Comparison of ENCODE assay signal across 21 cellular contexts in the genomic region with DNA sequence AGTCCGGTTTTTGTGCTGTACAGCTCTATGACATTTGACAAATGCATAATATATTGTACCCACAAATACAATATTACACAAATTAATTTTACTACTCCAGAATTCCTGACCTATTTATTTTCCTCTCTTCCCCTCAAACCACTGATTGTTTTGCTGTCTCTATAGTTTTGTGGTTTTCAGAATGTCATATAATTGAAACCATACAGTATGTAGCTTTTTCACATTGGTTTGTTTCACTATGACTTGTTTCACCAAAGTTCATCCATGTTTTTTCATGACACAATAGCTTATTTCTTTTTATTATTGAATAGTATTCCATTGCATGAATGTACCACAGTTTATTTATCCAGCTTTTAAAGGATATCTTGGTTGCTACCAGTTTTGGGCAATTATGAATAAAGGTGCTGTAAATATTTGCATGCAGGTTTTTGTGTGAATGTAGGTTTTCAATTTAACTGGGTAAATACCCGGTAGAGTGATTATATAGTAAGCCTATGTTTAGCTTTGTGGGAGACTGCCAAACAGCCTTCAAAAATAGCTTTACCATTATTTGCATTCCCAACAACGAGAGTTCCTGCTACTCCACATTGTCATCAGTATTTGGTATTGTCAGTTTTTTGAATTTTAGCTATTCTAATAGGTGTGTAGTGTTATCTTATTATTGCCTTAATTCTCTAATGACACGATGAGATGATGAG. TPM values are rescaled to one million over a fixed set of nuclear protein-coding genes. Genes with fewer than 3 reads are reported as not detected.
DNase-seq lines count a peak whose midpoint lies in the region; ATAC-seq and TF ChIP-seq lines count a peak whose summit lies in the region.
"Had no signal": no experiment of that assay in that cellular context is flagged by ENCODE, and none has a peak within 500 bp of the region (broad histone marks: within the 10 kb centered on the region; RNA-seq: fewer than 3 reads in every experiment).

No MANE protein-coding gene starts in this region.

- no peaks in the 10 kb centered on the region for H4K20me1 ChIP-seq in hepatocyte (ENCODE audit: insufficient read depth, poor library complexity, severe bottlenecking)

- H3K79me2 ChIP-seq in hepatocyte = no peaks in the 10 kb centered on the region

- no peaks in the 10 kb centered on the region for H3K27me3 ChIP-seq in hepatocyte
- H3K27me3 ChIP-seq: brain microvascular endothelial cell, esophagus squamous epithelium, suprapubic skin had no signal

- peaks cover 5% of the 10 kb centered on the region for H3K4me1 ChIP-seq in hepatocyte (ENCODE audit: insufficient read depth)
- H3K4me1 ChIP-seq: psoas muscle, suprapubic skin had no signal

- H3K27ac ChIP-seq in SK-N-MC (peak overlapping the region; percentile 98), hepatocyte (no peak overlapping the region)
- H3K27ac ChIP-seq: brain microvascular endothelial cell, esophagus squamous epithelium, psoas muscle, suprapubic skin, VCaP had no signal

- 77% methylated on average over 4 of the region's 4 CpGs for WGBS in hepatocyte (ENCODE audit: low lambda C conversion rate, missing lambda C conversion rate)

- peak overlapping the region; percentile 64 for H3K4me3 ChIP-seq in SK-N-MC
- no peak overlapping the region for H3K4me3 ChIP-seq in hepatocyte
- H3K4me3 ChIP-seq: esophagus squamous epithelium, psoas muscle, suprapubic skin had no signal

- TF ChIP-seq CTCF in hepatocyte (IDR thresholded peaks at IDR 0.05; ENCODE audit: poor library complexity) = no peak

- DNase-seq in SK-N-MC (ENCODE audit: low read depth, low spot score) (no peak), NCI-H2029 treated with DMSO at 0.1 percent for 48 hours (lab: John Stamatoyannopoulos, UW) (no peak), D341Med (ENCODE audit: low spot score) (no peak), GM19240 (ENCODE audit: insufficient read length, low spot score) (no peak), hepatocyte (ENCODE audit: low spot score) (no peak)
- DNase-seq: activated naive CD4-positive, alpha-beta T cell; brain microvascular endothelial cell; Caco-2; esophagus squamous epithelium; GF-D8; left ventricle myocardium superior; psoas muscle had no signal

- H3K36me3 ChIP-seq in SK-N-MC (ENCODE audit: insufficient read depth, low read length) (no peaks in the 10 kb centered on the region), hepatocyte (replicated peaks; ENCODE audit: insufficient read depth, low read depth) (no peaks in the 10 kb centered on the region)
- H3K36me3 ChIP-seq: brain microvascular endothelial cell, esophagus squamous epithelium, suprapubic skin had no signal

- no peaks in the 10 kb centered on the region for H3K9me3 ChIP-seq in SK-N-MC (ENCODE audit: low read depth, low read length)
- no peaks in the 10 kb centered on the region for H3K9me3 ChIP-seq in hepatocyte (ENCODE audit: low read depth)
- H3K9me3 ChIP-seq: Caco-2, esophagus squamous epithelium, psoas muscle, suprapubic skin had no signal

- no peak overlapping the region for H2AFZ ChIP-seq in hepatocyte

- no peak overlapping the region for H3K4me2 ChIP-seq in hepatocyte

- ATAC-seq in GM18858 (IDR thresholded peaks at IDR 0.05; ENCODE audit: unreplicated experiment) = peak; percentile 83
- peak; percentile 68 for ATAC-seq in GM21528 (IDR thresholded peaks at IDR 0.05; ENCODE audit: low FRiP score, unreplicated experiment)
- ATAC-seq in HG03280 (IDR thresholded peaks at IDR 0.05; ENCODE audit: unreplicated experiment) = peak; percentile 75
- ATAC-seq: left ventricle myocardium superior; natural killer cell treated with Interleukin-12 subunit alpha and Interleukin-12 subunit beta and Interleukin-15 and Interleukin-18, amount 100 ng/mL, for 72 hours; Panc1; psoas muscle had no signal

- H3K9me2 ChIP-seq in hepatocyte (replicated peaks; ENCODE audit: insufficient read depth) = no peaks in the 10 kb centered on the region

- peak overlapping the region; percentile 20 for H3K9ac ChIP-seq in SK-N-MC (ENCODE audit: insufficient read length)

RNA-seq across cellular contexts. Expression of gene RNF175, which starts 25.9 kb away (rescaled TPM):
- 2.1 and 2.8 TPM in 2 replicates for total RNA-seq in hepatocyte
- polyA plus RNA-seq in hepatocyte = 2.6 and 2.8 TPM in 2 replicates
- total RNA-seq: activated CD8-positive, alpha-beta memory T cell treated with anti-CD3 and anti-CD28 coated beads for 36 hours; Caco-2; dermis microvascular lymphatic vessel endothelial cell; natural killer cell treated with Interleukin-12 subunit alpha and Interleukin-12 subunit beta and Interleukin-15 and Interleukin-18, amount 100 ng/mL, for 72 hours; psoas muscle; suprapubic skin had no signal

RNA-seq across cellular contexts. Expression of gene TLR2, which starts 49.8 kb away (rescaled TPM):
- 6.6 and 10.6 TPM in 2 replicates for total RNA-seq in hepatocyte
- 1.7 and 1.8 TPM in 2 replicates for polyA plus RNA-seq in hepatocyte

RNA-seq across cellular contexts. Expression of gene SFRP2, which starts 55.0 kb away (rescaled TPM):
- total RNA-seq in hepatocyte = 8.0 and 15.0 TPM in 2 replicates
- 42.8 and 50.0 TPM in 2 replicates for polyA plus RNA-seq in hepatocyte
- total RNA-seq: Caco-2; dermis microvascular lymphatic vessel endothelial cell; natural killer cell treated with Interleukin-12 subunit alpha and Interleukin-12 subunit beta and Interleukin-15 and Interleukin-18, amount 100 ng/mL, for 72 hours had no signal
